ENCODE assay signal across 17 cellular contexts in the genomic region with DNA sequence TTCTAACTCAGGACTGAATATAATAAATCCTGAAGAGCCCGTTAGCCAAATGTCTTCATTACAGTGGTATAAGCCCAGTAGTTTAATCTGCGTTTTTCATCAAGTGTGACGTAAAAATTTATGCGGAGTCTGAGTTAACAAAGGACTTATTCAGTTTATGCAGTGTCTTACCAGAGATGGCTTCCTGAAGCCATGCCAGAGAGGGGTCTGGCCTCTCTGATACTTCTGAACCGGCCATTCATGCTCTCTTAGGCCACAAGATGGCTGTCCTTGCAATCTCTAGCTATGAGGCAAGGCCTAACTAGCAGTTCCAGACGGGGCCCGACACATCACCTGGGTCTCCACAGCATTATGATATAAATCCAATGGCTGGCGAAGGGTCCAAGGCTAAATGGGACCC.
A peak's percentile ranks its signal among the peaks of the same experiment; 100 is the strongest.
DNase-seq lines count a peak whose midpoint lies in the region; FAIRE-seq and TF ChIP-seq lines count a peak whose summit lies in the region.
"Had no signal": no experiment of that assay in that cellular context is flagged by ENCODE, and none has a peak within 500 bp of the region (broad histone marks: within the 10 kb centered on the region; RNA-seq: fewer than 3 reads in every experiment).

No MANE protein-coding gene starts in this region.

- no peak overlapping the region for H3K27ac ChIP-seq in endothelial cell of umbilical vein (ENCODE audit: insufficient read depth, low read depth, low read length)
- peak overlapping the region; percentile 21 for H3K27ac ChIP-seq in osteoblast (ENCODE audit: low read depth, low read length)
- no peak overlapping the region for H3K27ac ChIP-seq in transverse colon
- no peak overlapping the region for H3K27ac ChIP-seq in GM23248
- H3K27ac ChIP-seq: heart right ventricle, right lobe of liver, thoracic aorta had no signal

- dilution Hi-C loops in endothelial cell of umbilical vein (cut with MboI; ENCODE audit: extremely low pct_ligation_motif_present, low sequenced_read_pairs), result no loop called here

- no peaks in the 10 kb centered on the region for H3K9me3 ChIP-seq in endothelial cell of umbilical vein (replicated peaks; ENCODE audit: control insufficient read depth, insufficient read depth, low read length)
- H3K9me3 ChIP-seq in osteoblast (ENCODE audit: low read depth, low read length), result no peaks in the 10 kb centered on the region
- no peaks in the 10 kb centered on the region for H3K9me3 ChIP-seq in transverse colon
- H3K9me3 ChIP-seq in GM23248 (ENCODE audit: low read depth), result no peaks in the 10 kb centered on the region
- H3K9me3 ChIP-seq: Caco-2, heart right ventricle, right lobe of liver, thoracic aorta had no signal

- H3K36me3 ChIP-seq in endothelial cell of umbilical vein (ENCODE audit: control insufficient read depth in 2 of 2, extremely low read depth in 1 of 2, insufficient read depth in 2 of 2, low read length in 2 of 2) (no peaks in the 10 kb centered on the region), osteoblast (ENCODE audit: insufficient read depth, low read length) (no peaks in the 10 kb centered on the region), transverse colon (no peaks in the 10 kb centered on the region), GM23248 (ENCODE audit: low read depth) (no peaks in the 10 kb centered on the region)
- H3K36me3 ChIP-seq: heart right ventricle, right lobe of liver, thoracic aorta had no signal

- POLR2A ChIA-PET in endothelial cell of umbilical vein (lab: Charles Lee), result interaction anchor here (0.7 kb wide), 1 partner anchor 68 kb away, joined by 8 read pairs; no protein-coding TSS in a partner anchor

- no peak for FAIRE-seq in endothelial cell of umbilical vein (lab: Jason Lieb, UNC)
- FAIRE-seq: H1 had no signal

- BruUV-seq in endothelial cell of umbilical vein (replicated peaks; lab: Mats Ljungman, UMichigan), result no TSS peak

- H3K9ac ChIP-seq in endothelial cell of umbilical vein (replicated peaks; ENCODE audit: extremely low read depth, insufficient read depth, low read length) (no peak overlapping the region), GM23248 (no peak overlapping the region)

- intact Hi-C loops in endothelial cell of umbilical vein (cut with micrococcal nuclease), result loop anchor here (5.0 kb wide), 1 partner anchor 68 kb away; no protein-coding TSS in a partner anchor
- intact Hi-C loops in transverse colon (cut with DNase I; ENCODE audit: low total_unique reads), result no loop called here

- peak overlapping the region; percentile 23 for H2AFZ ChIP-seq in endothelial cell of umbilical vein (ENCODE audit: low read depth, low read length)
- no peak overlapping the region for H2AFZ ChIP-seq in osteoblast (ENCODE audit: low read length)
- no peak overlapping the region for H2AFZ ChIP-seq in GM23248

- TF ChIP-seq CTCF in GM10266 (IDR thresholded peaks at IDR 0.05; ENCODE audit: control insufficient read depth, insufficient read depth, low read depth, missing control alignments) (peak; percentile 9), LNCaP clone FGC (IDR thresholded peaks at IDR 0.05; ENCODE audit: control insufficient read depth, extremely low read depth, insufficient read depth) (0 out of 2 replicates have a peak, but pooled peaks have one; percentile 4), endothelial cell of umbilical vein (IDR thresholded peaks at IDR 0.05; ENCODE audit: extremely low read depth in 1 of 2, insufficient read depth in 1 of 2, low read depth in 1 of 2, low read length in 2 of 2) (no peak), osteoblast (IDR thresholded peaks at IDR 0.05; ENCODE audit: extremely low read depth, low read depth, low read length) (no peak), transverse colon (IDR thresholded peaks at IDR 0.05) (no peak)

- CTCF ChIA-PET in endothelial cell of umbilical vein (lab: Charles Lee), result interaction anchor here (1.6 kb wide), 1 partner anchor 139 kb away, joined by 5 read pairs; no protein-coding TSS in a partner anchor

- 75 to 87% methylated on average over 4 to 8 of the region's 8 CpGs for WGBS in transverse colon (ENCODE audit: low coverage in 1 of 2), 2 donors
- WGBS in GM23248 (ENCODE audit: low coverage in 1 of 2, low lambda C conversion rate in 2 of 2, missing lambda C conversion rate in 2 of 2), 2 experiments, result 85% methylated on average over 8 of the region's 8 CpGs

- DNase-seq in GM10266 (ENCODE audit: extremely low spot score) (no peak), LNCaP clone FGC (ENCODE audit: low read depth) (no peak), endothelial cell of umbilical vein (ENCODE audit: low read depth, low spot score) (peak; percentile 15), osteoblast (ENCODE audit: insufficient read length, low spot score, missing footprints) (no peak), transverse colon (no peak), GM23248 (no peak)
- DNase-seq in stimulated activated CD4-positive, alpha-beta T cell treated with anti-CD3 and anti-CD28 coated beads, Interleukin-2, amount 100 ng/mL, for 48 hours, result no peak
- DNase-seq: activated naive CD4-positive, alpha-beta T cell treated with Interleukin-2 at 50 U/mL for 16 hours; activated T-cell treated with anti-CD3 and anti-CD28 coated beads for 4 hours; central memory CD4-positive, alpha-beta T cell; heart right ventricle; immature natural killer cell; NCI-H1694 treated with DMSO at 0.1 percent for 48 hours; right lobe of liver had no signal

- H3K4me2 ChIP-seq in endothelial cell of umbilical vein (ENCODE audit: insufficient read depth, low read length), result no peak overlapping the region
- no peak overlapping the region for H3K4me2 ChIP-seq in osteoblast (ENCODE audit: insufficient read depth, low read length)
- H3K4me2 ChIP-seq in GM23248 (ENCODE audit: unreplicated experiment), result no peak overlapping the region

- H3K79me2 ChIP-seq in endothelial cell of umbilical vein (ENCODE audit: control insufficient read depth, insufficient read depth, low read length) (no peaks in the 10 kb centered on the region), osteoblast (ENCODE audit: insufficient read depth, low read length) (no peaks in the 10 kb centered on the region), GM23248 (ENCODE audit: insufficient read depth) (no peaks in the 10 kb centered on the region)

- no peak overlapping the region for H3K4me3 ChIP-seq in LNCaP clone FGC (ENCODE audit: low read depth, low read length)
- no peak overlapping the region for H3K4me3 ChIP-seq in endothelial cell of umbilical vein (replicated peaks in 1 of 3; ENCODE audit: insufficient read depth in 1 of 3, low read depth in 1 of 3, low read length in 3 of 3)
- no peak overlapping the region for H3K4me3 ChIP-seq in osteoblast (ENCODE audit: insufficient read depth, low read length)
- no peak overlapping the region for H3K4me3 ChIP-seq in transverse colon
- no peak overlapping the region for H3K4me3 ChIP-seq in GM23248
- H3K4me3 ChIP-seq: heart right ventricle, right lobe of liver, thoracic aorta had no signal

- H4K20me1 ChIP-seq in endothelial cell of umbilical vein (replicated peaks; ENCODE audit: control insufficient read depth, extremely low read depth, insufficient read depth, low read length) (no peaks in the 10 kb centered on the region), osteoblast (ENCODE audit: insufficient read depth, low read length) (no peaks in the 10 kb centered on the region), GM23248 (ENCODE audit: insufficient read depth) (no peaks in the 10 kb centered on the region)

- TF ChIP-seq POLR2A in endothelial cell of umbilical vein (IDR thresholded peaks at IDR 0.05; ENCODE audit: low read depth, low read length) (no peak), transverse colon (IDR thresholded peaks at IDR 0.05) (no peak)

- H3K9me1 ChIP-seq in endothelial cell of umbilical vein (replicated peaks; ENCODE audit: control insufficient read depth, extremely low read depth, insufficient read depth, low read length), result no peaks in the 10 kb centered on the region

- in situ Hi-C loops in transverse colon (cut with MboI; ENCODE audit: low pct_ligation_motif_present in 1 of 4, low pct_unique_long_range_greater_than_20kb in 1 of 4, low sequenced_read_pairs in 3 of 4) (no loop called here), GM23248 (cut with MboI) (no loop called here)

- H3K9me2 ChIP-seq in GM23248 (ENCODE audit: insufficient read depth), result no peaks in the 10 kb centered on the region

- TF ChIP-seq EP300 in transverse colon (IDR thresholded peaks at IDR 0.05; ENCODE audit: low read depth), result no peak

- H3K4me1 ChIP-seq in endothelial cell of umbilical vein (ENCODE audit: control insufficient read depth, extremely low read depth, insufficient read depth, low read length) (peaks cover 11% of the 10 kb centered on the region), osteoblast (ENCODE audit: insufficient read depth, low read length) (peaks cover 49% of the 10 kb centered on the region), transverse colon (peaks cover 0 to 2% (median 0%) of the 10 kb centered on the region in 4 donors), GM23248 (ENCODE audit: insufficient read depth) (peaks cover 46% of the 10 kb centered on the region)
- H3K4me1 ChIP-seq: Caco-2, heart right ventricle, right lobe of liver had no signal

- peaks cover 33% of the 10 kb centered on the region for H3F3A ChIP-seq in GM23248 (ENCODE audit: insufficient read depth)

- H3K27me3 ChIP-seq in endothelial cell of umbilical vein (ENCODE audit: control insufficient read depth in 2 of 2, insufficient read depth in 2 of 2, low read length in 2 of 2), result no peaks in the 10 kb centered on the region
- no peaks in the 10 kb centered on the region for H3K27me3 ChIP-seq in osteoblast (ENCODE audit: insufficient read depth, low read length)
- H3K27me3 ChIP-seq in transverse colon, result no peaks in the 10 kb centered on the region
- H3K27me3 ChIP-seq in GM23248 (replicated peaks; ENCODE audit: insufficient read depth), result no peaks in the 10 kb centered on the region
- H3K27me3 ChIP-seq: heart right ventricle, right lobe of liver had no signal

TF ChIP-seq in endothelial cell of umbilical vein, 7 proteins besides CTCF, POLR2A, EP300 and RAD21:
- TF ChIP-seq EZH2 (IDR thresholded peaks at IDR 0.05; ENCODE audit: borderline replicate concordance, low read depth, low read length, severe bottlenecking) (no peak), MYC (IDR thresholded peaks at IDR 0.05; ENCODE audit: low read depth, low read length) (no peak), POLR2AphosphoS5 (IDR thresholded peaks at IDR 0.05; ENCODE audit: insufficient read depth, low read depth, low read length) (no peak), FOS (IDR thresholded peaks at IDR 0.05; ENCODE audit: borderline replicate concordance, insufficient read depth, low read length) (no peak), GATA2 (IDR thresholded peaks at IDR 0.05; ENCODE audit: insufficient read depth, insufficient read length, low read depth, low read length) (no peak), MAX (IDR thresholded peaks at IDR 0.05; ENCODE audit: insufficient read depth, insufficient read length) (no peak), JUN (IDR thresholded peaks at IDR 0.05; ENCODE audit: borderline replicate concordance, insufficient read depth, insufficient read length, low read depth) (no peak)

Comparison
In these comparisons a context has a peak if more than half of its experiments do, and no peak if none do; other contexts are left out.
1. CTCF ChIP-seq: peak in GM10266 (single experiment) and LNCaP clone FGC (single experiment); none in endothelial cell of umbilical vein (0 of 2), osteoblast (single experiment) and transverse colon (0 of 5).